In the genomic region with DNA sequence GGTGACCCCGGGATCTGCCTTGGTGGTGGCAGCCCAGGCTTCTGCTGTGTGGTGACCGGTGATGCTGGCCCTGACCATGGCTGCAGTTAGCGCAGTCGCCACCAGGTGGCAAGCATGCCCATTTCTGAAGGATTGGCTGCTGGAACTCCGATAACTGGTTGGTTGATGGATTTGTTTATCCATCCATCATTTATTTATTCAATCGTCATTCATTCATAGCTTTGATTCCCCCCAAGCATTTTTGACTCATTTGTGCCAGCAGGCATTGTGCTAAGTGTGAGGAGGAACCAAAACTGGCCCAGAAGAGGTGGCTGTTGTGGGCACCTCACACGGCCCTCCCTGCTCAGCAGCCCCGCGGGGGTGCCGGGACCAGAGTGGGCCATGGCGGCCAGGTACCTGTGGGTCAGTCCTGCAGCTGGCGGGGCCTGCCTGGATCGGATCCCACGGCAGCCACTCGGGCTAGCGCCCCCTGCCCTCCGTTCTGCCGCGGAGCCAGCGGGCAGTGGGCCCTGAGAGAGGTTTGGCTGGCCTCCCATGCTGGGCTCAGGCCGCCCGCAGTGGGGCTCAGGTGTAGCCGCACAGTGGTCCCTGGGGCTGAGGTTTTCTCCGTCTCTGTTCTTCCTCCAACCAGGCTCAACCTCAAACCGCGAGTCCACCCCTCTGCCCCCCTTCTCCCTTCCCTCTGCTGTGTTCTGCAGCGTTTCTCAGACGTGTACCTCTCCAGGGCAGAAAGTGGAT, we compare ENCODE assay signal across 8 cellular contexts. TPM values are rescaled to one million over a fixed set of nuclear protein-coding genes. Genes with fewer than 3 reads are reported as not detected.
DNase-seq lines count a peak whose midpoint lies in the region; ATAC-seq lines count a peak whose summit lies in the region.

No MANE protein-coding gene starts in this region.

- H2BK5ac ChIP-seq in neuronal stem cell (ENCODE audit: low read length) = peak overlapping the region; percentile 77

- H2AK5ac ChIP-seq in neuronal stem cell (ENCODE audit: low read depth, low read length) = peak overlapping the region; percentile 94

- DNase-seq in COLO829 (ENCODE audit: low spot score) (peak; percentile 82), HT-29 (ENCODE audit: low spot score) (peak; percentile 96), RKO (ENCODE audit: low spot score) (peak; percentile 86), fibroblast of the conjunctiva (ENCODE audit: low read depth) (peak; percentile 72), neuronal stem cell (ENCODE audit: low spot score) (peak; percentile 81)
- peak; percentile 73 to 78 for DNase-seq in stimulated activated naive CD8-positive, alpha-beta T cell treated with anti-CD3 and anti-CD28 coated beads, Interleukin-15, amount 100 ng/mL, for 72 hours

- H4K8ac ChIP-seq in neuronal stem cell (ENCODE audit: low read depth, low read length) = peak overlapping the region; percentile 95

- H3K4ac ChIP-seq in neuronal stem cell (ENCODE audit: low read length) = no peak overlapping the region

- H4K91ac ChIP-seq in neuronal stem cell (ENCODE audit: low read depth, low read length, poor library complexity) = no peak overlapping the region

- H3K36me3 Mint-ChIP-seq in activated T-helper 17 cell treated with anti-CD3 and anti-CD28 coated beads, Interleukin-2, amount 50 U/mL, for 72 hours (ENCODE audit: low read depth) = no peaks in the 10 kb centered on the region

- peaks cover 4% of the 10 kb centered on the region for H3K4me1 Mint-ChIP-seq in activated T-helper 17 cell treated with anti-CD3 and anti-CD28 coated beads, Interleukin-2, amount 50 U/mL, for 72 hours
- peaks cover 27% of the 10 kb centered on the region for H3K4me1 Mint-ChIP-seq in stimulated activated naive CD8-positive, alpha-beta T cell treated with anti-CD3 and anti-CD28 coated beads, Interleukin-15, amount 100 ng/mL, for 72 hours

- H3K4me3 ChIP-seq in neuronal stem cell (ENCODE audit: low read length in 2 of 2) = no peak overlapping the region

- no CpG with 5 or more reads among the region's 28 CpGs for WGBS in neuronal stem cell (ENCODE audit: extremely low coverage in 2 of 2, insufficient read length in 2 of 2, insufficient replicate concordance in 1 of 2), 2 donors

- no peak overlapping the region for H3K14ac ChIP-seq in neuronal stem cell (ENCODE audit: low read length)

- ATAC-seq in activated T-helper 17 cell treated with anti-CD3 and anti-CD28 coated beads, Interleukin-2, amount 50 U/mL, for 72 hours (replicated peaks) = peak; percentile 78
- ATAC-seq in stimulated activated naive CD8-positive, alpha-beta T cell treated with anti-CD3 and anti-CD28 coated beads, Interleukin-15, amount 100 ng/mL, for 72 hours = peak; percentile 80
- no peak for ATAC-seq in GM19328 (IDR thresholded peaks at IDR 0.05; ENCODE audit: unreplicated experiment)

- no peak overlapping the region for H3K23ac ChIP-seq in neuronal stem cell (ENCODE audit: low read depth, low read length, poor library complexity)

- H2BK15ac ChIP-seq in neuronal stem cell (ENCODE audit: low read length) = peak overlapping the region; percentile 51

- peaks cover 0 to 10% of the 10 kb centered on the region in 2 donors for H3K9me3 ChIP-seq in neuronal stem cell (replicated peaks in 1 of 2; ENCODE audit: control insufficient read depth in 2 of 2, insufficient read depth in 1 of 2, low read depth in 1 of 2, low read length in 2 of 2)

- no peak overlapping the region for H3K9ac ChIP-seq in neuronal stem cell (ENCODE audit: low read depth, low read length, poor library complexity)

- no peaks in the 10 kb centered on the region for H3K9me3 Mint-ChIP-seq in activated T-helper 17 cell treated with anti-CD3 and anti-CD28 coated beads, Interleukin-2, amount 50 U/mL, for 72 hours
- no peaks in the 10 kb centered on the region for H3K9me3 Mint-ChIP-seq in stimulated activated naive CD8-positive, alpha-beta T cell treated with anti-CD3 and anti-CD28 coated beads, Interleukin-15, amount 100 ng/mL, for 72 hours

- peaks cover 0 to 3% of the 10 kb centered on the region in 2 donors for H3K36me3 ChIP-seq in neuronal stem cell (replicated peaks in 1 of 2; ENCODE audit: control insufficient read depth in 2 of 2, insufficient read depth in 2 of 2, low read length in 2 of 2)

- H3K4me2 ChIP-seq in neuronal stem cell (ENCODE audit: insufficient read depth, low read length, poor library complexity, severe bottlenecking) = no peak overlapping the region

- H3K27ac Mint-ChIP-seq in activated T-helper 17 cell treated with anti-CD3 and anti-CD28 coated beads, Interleukin-2, amount 50 U/mL, for 72 hours = no peak overlapping the region
- peak overlapping the region; percentile 40 to 63 for H3K27ac Mint-ChIP-seq in stimulated activated naive CD8-positive, alpha-beta T cell treated with anti-CD3 and anti-CD28 coated beads, Interleukin-15, amount 100 ng/mL, for 72 hours

- H3K4me3 Mint-ChIP-seq in activated T-helper 17 cell treated with anti-CD3 and anti-CD28 coated beads, Interleukin-2, amount 50 U/mL, for 72 hours = peak overlapping the region; percentile 48
- peak overlapping the region; percentile 77 to 82 for H3K4me3 Mint-ChIP-seq in stimulated activated naive CD8-positive, alpha-beta T cell treated with anti-CD3 and anti-CD28 coated beads, Interleukin-15, amount 100 ng/mL, for 72 hours

- peaks cover 22% of the 10 kb centered on the region for H3K27me3 Mint-ChIP-seq in activated T-helper 17 cell treated with anti-CD3 and anti-CD28 coated beads, Interleukin-2, amount 50 U/mL, for 72 hours
- H3K27me3 Mint-ChIP-seq in stimulated activated naive CD8-positive, alpha-beta T cell treated with anti-CD3 and anti-CD28 coated beads, Interleukin-15, amount 100 ng/mL, for 72 hours = peaks cover 27% of the 10 kb centered on the region

- peak overlapping the region; percentile 68 for H2BK12ac ChIP-seq in neuronal stem cell (ENCODE audit: low read length)

- H3K18ac ChIP-seq in neuronal stem cell (ENCODE audit: low read length) = peak overlapping the region; percentile 95

- H2AFZ ChIP-seq in neuronal stem cell (ENCODE audit: low read length) = peak overlapping the region; percentile 73

- no peaks in the 10 kb centered on the region for H3K79me1 ChIP-seq in neuronal stem cell (ENCODE audit: low read depth, low read length)

- H3K27ac ChIP-seq in neuronal stem cell (replicated peaks; ENCODE audit: low read length) = no peak overlapping the region

- H3K4me1 ChIP-seq in neuronal stem cell (ENCODE audit: control insufficient read depth in 2 of 2, insufficient read depth in 1 of 2, low read depth in 1 of 2, low read length in 2 of 2) = peaks cover 10 to 24% of the 10 kb centered on the region in 2 donors

- H2BK120ac ChIP-seq in neuronal stem cell (ENCODE audit: low read depth, low read length) = peak overlapping the region; percentile 83

- no peaks in the 10 kb centered on the region for H3K27me3 ChIP-seq in neuronal stem cell (ENCODE audit: control insufficient read depth in 3 of 3, insufficient read depth in 3 of 3, low read depth in 1 of 3, low read length in 3 of 3)

RNA-seq across cellular contexts. Expression of a gene that starts 28.8 kb away (rescaled TPM):
- 218 and 237 TPM in 2 replicates for total RNA-seq in HT-29 (2014; rRNA removed; shearing (Covaris generic))
- 10 to 100 TPM in 1 of 2 donors, 1 to 10 TPM in 1; 5.3 to 22.2 TPM for total RNA-seq in activated T-helper 17 cell treated with anti-CD3 and anti-CD28 coated beads, Interleukin-2, amount 50 U/mL, for 72 hours
- polyA plus RNA-seq in neuronal stem cell (2013, experiment 1 of 2) = 8.3 TPM
- 6.8 TPM for polyA plus RNA-seq in neuronal stem cell (2013, experiment 2 of 2)

RNA-seq across cellular contexts. Expression of a gene that starts 32.0 kb away (rescaled TPM):
- total RNA-seq in HT-29 (2014; rRNA removed; shearing (Covaris generic)) = not detected in 2 replicates
- total RNA-seq in activated T-helper 17 cell treated with anti-CD3 and anti-CD28 coated beads, Interleukin-2, amount 50 U/mL, for 72 hours = not detected
- 1.2 TPM for polyA plus RNA-seq in neuronal stem cell (2013, experiment 1 of 2)
- polyA plus RNA-seq in neuronal stem cell (2013, experiment 2 of 2) = 1.1 TPM

RNA-seq across cellular contexts. Expression of a gene that starts 58.1 kb away (rescaled TPM):
- total RNA-seq in HT-29 (2014; rRNA removed; shearing (Covaris generic)) = 0.51 and 1.1 TPM in 2 replicates
- total RNA-seq in activated T-helper 17 cell treated with anti-CD3 and anti-CD28 coated beads, Interleukin-2, amount 50 U/mL, for 72 hours = under 1 TPM; 0.39 to 0.61 TPM
- polyA plus RNA-seq in neuronal stem cell (2013, experiment 1 of 2) = 0.45 TPM
- polyA plus RNA-seq in neuronal stem cell (2013, experiment 2 of 2) = 0.61 TPM
